8 cellular contexts compared by ENCODE assay signal in the genomic region with DNA sequence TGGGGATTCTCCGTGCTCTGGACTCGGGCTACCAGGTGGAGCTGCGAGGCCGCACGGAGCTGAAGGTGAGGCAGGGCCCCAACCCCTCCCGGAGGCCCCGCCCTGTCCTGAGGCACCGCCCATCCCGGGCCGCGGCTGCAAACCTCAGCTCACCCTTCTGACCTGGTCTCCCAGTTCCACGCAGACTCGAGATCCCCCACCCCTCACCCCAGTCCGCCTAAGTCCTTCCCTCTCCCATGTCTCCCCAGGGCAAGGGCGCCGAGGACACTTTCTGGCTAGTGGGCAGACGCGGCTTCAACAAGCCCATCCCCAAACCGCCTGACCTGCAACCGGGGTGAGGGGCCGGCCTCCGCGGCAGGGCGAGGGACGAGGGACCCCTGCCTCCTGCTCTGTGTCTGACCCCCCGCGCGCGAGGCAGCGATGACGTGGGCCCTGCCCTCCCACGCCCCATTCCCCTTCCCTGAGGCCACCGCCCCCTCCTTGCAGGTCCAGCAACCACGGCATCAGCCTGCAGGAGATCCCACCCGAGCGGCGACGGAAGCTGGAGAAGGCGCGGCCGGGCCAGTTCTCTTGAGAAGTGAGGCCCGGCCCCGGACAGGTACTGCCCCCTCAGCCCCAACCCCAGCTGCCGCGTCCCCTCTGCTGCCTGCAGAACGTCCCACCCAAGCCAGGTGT.
DNase-seq lines count a peak whose midpoint lies in the region; ATAC-seq and TF ChIP-seq lines count a peak whose summit lies in the region.

No MANE protein-coding gene starts in this region.

- peaks cover 70% of the 10 kb centered on the region for H3K27me3 ChIP-seq in BLaER1

- DNase-seq in T-helper 2 cell treated with Interferon-gamma antibody and Interleukin-4, amounts not matched to agents 5 μg/mL and 100 μg/mL, for 36 hours (ENCODE audit: low spot score), result peak; percentile 17
- DNase-seq in epithelial cell of prostate (ENCODE audit: low read depth, low spot score), result no peak
- DNase-seq in globus pallidus (ENCODE audit: low spot score), result no peak
- no peak for DNase-seq in LoVo (ENCODE audit: low spot score)
- DNase-seq in SW 1271 (lab: John Stamatoyannopoulos, UW), result no peak

- H3K9ac ChIP-seq in BLaER1, result no peak overlapping the region

- peaks cover 25% of the 10 kb centered on the region; the same call in 1 of the 2 replicates for H4K20me1 ChIP-seq in BLaER1

- peaks cover 8% of the 10 kb centered on the region for H3K4me1 Mint-ChIP-seq in T-helper 2 cell treated with Interferon-gamma antibody and Interleukin-4, amounts not matched to agents 5 μg/mL and 100 μg/mL, for 36 hours (ENCODE audit: low read depth)
- H3K4me1 Mint-ChIP-seq in nephron, result peaks cover 7% of the 10 kb centered on the region

- no peaks in the 10 kb centered on the region for H3K9me3 ChIP-seq in BLaER1

- peaks cover 31% of the 10 kb centered on the region for H3K4me1 ChIP-seq in BLaER1

- H3K4me3 ChIP-seq in BLaER1, result peak overlapping the region; percentile 42

- no peak for TF ChIP-seq CTCF in nephron (IDR thresholded peaks at IDR 0.05; ENCODE audit: unreplicated experiment in 3 of 3)

- no peak overlapping the region for H3K27ac Mint-ChIP-seq in T-helper 2 cell treated with Interferon-gamma antibody and Interleukin-4, amounts not matched to agents 5 μg/mL and 100 μg/mL, for 36 hours
- H3K27ac Mint-ChIP-seq in nephron, result peak overlapping the region in 1 of 3 experiments; percentile 65

- peak overlapping the region; percentile 84 for H3K4me3 Mint-ChIP-seq in T-helper 2 cell treated with Interferon-gamma antibody and Interleukin-4, amounts not matched to agents 5 μg/mL and 100 μg/mL, for 36 hours
- H3K4me3 Mint-ChIP-seq in nephron, result peak overlapping the region; percentile 69 to 77 (median 70)

- H3K9me3 Mint-ChIP-seq in T-helper 2 cell treated with Interferon-gamma antibody and Interleukin-4, amounts not matched to agents 5 μg/mL and 100 μg/mL, for 36 hours, result no peaks in the 10 kb centered on the region
- H3K9me3 Mint-ChIP-seq in nephron, result no peaks in the 10 kb centered on the region

- peak overlapping the region; percentile 64 for H3K4me2 ChIP-seq in BLaER1

- no peak for ATAC-seq in GM19397 (IDR thresholded peaks at IDR 0.05; ENCODE audit: unreplicated experiment)

- H3K27ac ChIP-seq in BLaER1 (no peak overlapping the region), epithelial cell of prostate (peak overlapping the region; percentile 99)

- H3K36me3 Mint-ChIP-seq in T-helper 2 cell treated with Interferon-gamma antibody and Interleukin-4, amounts not matched to agents 5 μg/mL and 100 μg/mL, for 36 hours (ENCODE audit: low read depth), result no peaks in the 10 kb centered on the region
- H3K36me3 Mint-ChIP-seq in nephron (ENCODE audit: low read depth), result no peaks in the 10 kb centered on the region

- H3K36me3 ChIP-seq in BLaER1, result no peaks in the 10 kb centered on the region

- H3K27me3 Mint-ChIP-seq in T-helper 2 cell treated with Interferon-gamma antibody and Interleukin-4, amounts not matched to agents 5 μg/mL and 100 μg/mL, for 36 hours (ENCODE audit: low read depth), result peaks cover 26% of the 10 kb centered on the region
- H3K27me3 Mint-ChIP-seq in nephron (ENCODE audit: low read depth), result peaks cover 30% of the 10 kb centered on the region
